17 cellular contexts compared by ENCODE assay signal in the genomic region with DNA sequence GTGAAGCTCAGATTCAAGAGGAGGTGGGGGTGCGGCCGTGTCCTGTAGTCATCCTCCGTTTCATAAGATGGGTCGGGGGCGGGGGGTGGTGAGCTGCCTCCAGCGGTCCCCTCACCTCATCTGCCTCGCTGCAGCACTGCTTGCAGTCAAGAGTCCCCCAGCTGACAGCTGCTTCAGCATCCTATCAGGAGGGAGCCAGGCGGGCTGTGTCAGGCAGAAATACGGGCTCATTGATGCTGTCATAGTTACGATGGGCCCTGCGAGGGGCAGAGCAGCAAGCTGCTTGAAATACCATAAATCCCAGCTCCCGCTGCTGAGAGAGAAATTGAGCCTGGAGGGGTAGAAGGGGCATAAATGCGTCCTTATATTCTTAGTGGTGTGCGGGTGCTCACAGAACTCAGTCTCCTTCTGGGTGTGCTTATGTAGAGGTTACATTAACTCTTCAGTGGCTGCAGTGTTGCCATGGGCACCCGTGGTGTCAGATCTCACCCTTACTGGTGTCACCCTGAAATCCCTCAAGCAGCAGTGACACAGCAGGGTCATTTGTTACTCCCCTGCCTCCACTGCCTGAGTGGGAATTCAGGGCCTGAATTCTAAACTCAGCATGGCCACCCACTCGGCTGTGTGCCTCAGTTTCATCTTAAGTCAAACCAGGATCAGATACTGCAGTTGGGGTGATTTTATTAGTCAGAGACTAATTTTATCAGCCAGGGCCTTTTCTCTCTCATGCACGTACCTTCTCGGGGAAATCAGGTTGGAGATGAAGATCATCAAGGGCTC. TPM values are rescaled to one million over a fixed set of nuclear protein-coding genes. Genes with fewer than 3 reads are reported as not detected.
DNase-seq lines count a peak whose midpoint lies in the region; ATAC-seq, FAIRE-seq and TF ChIP-seq lines count a peak whose summit lies in the region.
"Had no signal": no experiment of that assay in that cellular context is flagged by ENCODE, and none has a peak within 500 bp of the region (broad histone marks: within the 10 kb centered on the region; RNA-seq: fewer than 3 reads in every experiment).

No MANE protein-coding gene starts in this region.

- peaks cover 97% of the 10 kb centered on the region for H3K36me3 ChIP-seq in CD4-positive, CD25-positive, alpha-beta regulatory T cell (ENCODE audit: control insufficient read depth, insufficient read depth, low read length)
- H3K36me3 ChIP-seq in bronchial epithelial cell (ENCODE audit: control insufficient read depth, insufficient read depth, low read length) (peaks cover 34% of the 10 kb centered on the region), upper lobe of right lung (peaks cover 81% of the 10 kb centered on the region)

- no peak overlapping the region for H3K27ac Mint-ChIP-seq in activated CD4-positive, alpha-beta T cell treated with anti-CD3 and anti-CD28 coated beads for 36 hours
- H3K27ac Mint-ChIP-seq in CD4-positive, CD25-positive, alpha-beta regulatory T cell: peak overlapping the region in 2 of 3 donors; percentile 29 to 67
- H3K27ac Mint-ChIP-seq in neural crest cell (ENCODE audit: unreplicated experiment): peak overlapping the region; percentile 54
- H3K27ac Mint-ChIP-seq: HFFc6 had no signal

- CTCF ChIA-PET in activated CD4-positive, alpha-beta T cell treated with anti-CD3 and anti-CD28 coated beads for 36 hours (lab: Charles Lee): interaction anchor here (0.6 to 0.8 kb wide), 2 partner anchors 34 to 163 kb away, joined by 3 read pairs; no protein-coding TSS in a partner anchor

- H3K36me3 Mint-ChIP-seq in activated CD4-positive, alpha-beta T cell treated with anti-CD3 and anti-CD28 coated beads for 36 hours (ENCODE audit: low read depth): peaks cover 42% of the 10 kb centered on the region
- peaks cover 47% of the 10 kb centered on the region for H3K36me3 Mint-ChIP-seq in CD4-positive, CD25-positive, alpha-beta regulatory T cell
- peaks cover 2% of the 10 kb centered on the region for H3K36me3 Mint-ChIP-seq in neural crest cell (ENCODE audit: low read depth)

- H3K9me3 Mint-ChIP-seq in activated CD4-positive, alpha-beta T cell treated with anti-CD3 and anti-CD28 coated beads for 36 hours (ENCODE audit: low read depth): no peaks in the 10 kb centered on the region
- H3K9me3 Mint-ChIP-seq in CD4-positive, CD25-positive, alpha-beta regulatory T cell: no peaks in the 10 kb centered on the region
- no peaks in the 10 kb centered on the region for H3K9me3 Mint-ChIP-seq in neural crest cell
- H3K9me3 Mint-ChIP-seq: CD14-positive monocyte, HFFc6 had no signal

- no peaks in the 10 kb centered on the region for H3K9me3 ChIP-seq in CD4-positive, CD25-positive, alpha-beta regulatory T cell (ENCODE audit: control insufficient read depth in 2 of 2, low read length in 2 of 2)
- H3K9me3 ChIP-seq in upper lobe of right lung: no peaks in the 10 kb centered on the region

- H3K4me1 Mint-ChIP-seq in activated CD4-positive, alpha-beta T cell treated with anti-CD3 and anti-CD28 coated beads for 36 hours: peaks cover 5% of the 10 kb centered on the region
- peaks cover 0 to 6% (median 1%) of the 10 kb centered on the region in 4 donors for H3K4me1 Mint-ChIP-seq in CD4-positive, CD25-positive, alpha-beta regulatory T cell
- peaks cover 29% of the 10 kb centered on the region for H3K4me1 Mint-ChIP-seq in neural crest cell
- H3K4me1 Mint-ChIP-seq: CD14-positive monocyte had no signal

- no peak overlapping the region for H3K4me3 Mint-ChIP-seq in activated CD4-positive, alpha-beta T cell treated with anti-CD3 and anti-CD28 coated beads for 36 hours
- no peak overlapping the region for H3K4me3 Mint-ChIP-seq in CD4-positive, CD25-positive, alpha-beta regulatory T cell
- H3K4me3 Mint-ChIP-seq in neural crest cell: no peak overlapping the region
- H3K4me3 Mint-ChIP-seq: CD14-positive monocyte, HFFc6 had no signal

- POLR2A ChIA-PET in activated CD4-positive, alpha-beta T cell treated with anti-CD3 and anti-CD28 coated beads for 36 hours (lab: Charles Lee): no interaction called here

- intact Hi-C loops in activated CD4-positive, alpha-beta T cell treated with anti-CD3 and anti-CD28 coated beads for 36 hours (cut with DNase I, micrococcal nuclease): no loop called here
- intact Hi-C loops in upper lobe of right lung (cut with DNase I): no loop called here

- H3K27me3 ChIP-seq in CD4-positive, CD25-positive, alpha-beta regulatory T cell (ENCODE audit: control insufficient read depth, insufficient read depth, low read length): no peaks in the 10 kb centered on the region
- H3K27me3 ChIP-seq in bronchial epithelial cell (ENCODE audit: control insufficient read depth, insufficient read depth, low read length) (no peaks in the 10 kb centered on the region), upper lobe of right lung (no peaks in the 10 kb centered on the region)

- FAIRE-seq in bronchial epithelial cell (lab: Jason Lieb, UNC): peak; percentile 40

- no peaks in the 10 kb centered on the region for H3K27me3 Mint-ChIP-seq in activated CD4-positive, alpha-beta T cell treated with anti-CD3 and anti-CD28 coated beads for 36 hours
- H3K27me3 Mint-ChIP-seq in CD4-positive, CD25-positive, alpha-beta regulatory T cell: no peaks in the 10 kb centered on the region
- no peaks in the 10 kb centered on the region for H3K27me3 Mint-ChIP-seq in neural crest cell (ENCODE audit: low read depth)

- ATAC-seq in activated CD4-positive, alpha-beta T cell treated with anti-CD3 and anti-CD28 coated beads for 36 hours: peak; percentile 31
- ATAC-seq in CD4-positive, CD25-positive, alpha-beta regulatory T cell (ENCODE audit: low read depth in 2 of 2): no peak
- ATAC-seq in upper lobe of right lung: no peak

- TF ChIP-seq CTCF in bronchial epithelial cell (IDR thresholded peaks at IDR 0.05; ENCODE audit: insufficient read depth, low read length, severe bottlenecking) (no peak), neural crest cell (conservative IDR thresholded peaks at IDR 0.05) (no peak), upper lobe of right lung (IDR thresholded peaks at IDR 0.05) (no peak)

- H3K27ac ChIP-seq in CD4-positive, CD25-positive, alpha-beta regulatory T cell (ENCODE audit: insufficient read depth, low read length, poor library complexity, severe bottlenecking): no peak overlapping the region
- no peak overlapping the region for H3K27ac ChIP-seq in upper lobe of right lung
- H3K27ac ChIP-seq: 22Rv1 had no signal

- no peak for DNase-seq in activated CD4-positive, alpha-beta T cell treated with anti-CD3 and anti-CD28 coated beads for 36 hours
- no peak for DNase-seq in activated CD4-positive, alpha-beta T cell treated with anti-CD3 and anti-CD28 coated beads for 4 hours
- DNase-seq in CD4-positive, CD25-positive, alpha-beta regulatory T cell: no peak
- DNase-seq in bronchial epithelial cell (ENCODE audit: low read depth): no peak
- DNase-seq in neural crest cell (ENCODE audit: low read depth, low spot score): no peak
- no peak for DNase-seq in NCI-H345 (lab: John Stamatoyannopoulos, UW)
- DNase-seq in upper lobe of right lung: no peak
- no peak for DNase-seq in foreskin melanocyte
- DNase-seq: DMS 273 treated with DMSO at 0.1 percent for 48 hours, DND-41, HFFc6, KBM-7, NCI-H1105 treated with DMSO at 0.1 percent for 48 hours, NCI-H1694, NCI-H2081 treated with DMSO at 0.1 percent for 48 hours had no signal

- H3K4me3 ChIP-seq in CD4-positive, CD25-positive, alpha-beta regulatory T cell (ENCODE audit: low read depth, low read length): no peak overlapping the region
- H3K4me3 ChIP-seq in bronchial epithelial cell (ENCODE audit: low read depth, low read length) (no peak overlapping the region), upper lobe of right lung (no peak overlapping the region)

- no peaks in the 10 kb centered on the region for H3K4me1 ChIP-seq in CD4-positive, CD25-positive, alpha-beta regulatory T cell (ENCODE audit: control insufficient read depth, insufficient read depth, low read length, poor library complexity, severe bottlenecking)
- no peaks in the 10 kb centered on the region for H3K4me1 ChIP-seq in upper lobe of right lung

RNA-seq across cellular contexts. Expression of gene CCDC167, which starts 21.8 kb away (rescaled TPM):
- total RNA-seq in activated CD4-positive, alpha-beta T cell treated with anti-CD3 and anti-CD28 coated beads for 36 hours: 10 to 100 TPM; 55.3 to 60.3 TPM
- 43.6 TPM for total RNA-seq in CD4-positive, CD25-positive, alpha-beta regulatory T cell
- polyA plus RNA-seq in CD4-positive, CD25-positive, alpha-beta regulatory T cell: 100 to 1,000 TPM; 172 to 274 (median 229) TPM
- total RNA-seq in bronchial epithelial cell (26.0 and 29.7 TPM in 2 replicates), neural crest cell (73.1 and 73.2 TPM in 2 replicates), upper lobe of right lung (12.9 TPM)

RNA-seq across cellular contexts. Expression of gene CMTR1, which starts 44.8 kb away (rescaled TPM):
- total RNA-seq in activated CD4-positive, alpha-beta T cell treated with anti-CD3 and anti-CD28 coated beads for 36 hours: 10 to 100 TPM; 65.3 to 74.6 TPM
- total RNA-seq in CD4-positive, CD25-positive, alpha-beta regulatory T cell: 91.2 TPM
- polyA plus RNA-seq in CD4-positive, CD25-positive, alpha-beta regulatory T cell: 10 to 100 TPM; 27.8 to 31.2 (median 29.1) TPM
- total RNA-seq in bronchial epithelial cell: 15.8 and 22.1 TPM in 2 replicates
- total RNA-seq in neural crest cell: 49.0 and 51.0 TPM in 2 replicates
- total RNA-seq in upper lobe of right lung: 42.2 TPM
